21 cellular contexts compared by ENCODE assay signal in genomic region chr12:116766746-116767145, GRCh38.
"Had no signal": no experiment of that assay in that cellular context is flagged by ENCODE, and none has a peak within 500 bp of the region (broad histone marks: within the 10 kb centered on the region; RNA-seq: fewer than 3 reads in every experiment).

No MANE protein-coding gene starts in this region.

- H3K27ac ChIP-seq: epithelial cell of prostate, esophagus squamous epithelium, gastrocnemius medialis, heart right ventricle, left lung, lower lobe of right lung had no signal

- H3K4me1 ChIP-seq: esophagus squamous epithelium, gastrocnemius medialis, left lung, lower lobe of right lung had no signal

- H3K36me3 ChIP-seq: esophagus squamous epithelium, gastrocnemius medialis, heart right ventricle, left lung, lower lobe of right lung had no signal

- DNase-seq: cortex of kidney; effector CD8-positive, alpha-beta T cell; effector memory CD8-positive, alpha-beta T cell; endodermal cell; erythroblast; esophagus squamous epithelium; foreskin fibroblast; foreskin melanocyte; gastrocnemius medialis; glutamatergic neuron; head of caudate nucleus; heart right ventricle; hippocampal formation; left cardiac atrium; left lung; left ventricle myocardium superior; lower lobe of right lung; mesenchymal stem cell; mucosa of descending colon had no signal

- H3K9me3 ChIP-seq: esophagus squamous epithelium, gastrocnemius medialis, heart right ventricle, left lung, lower lobe of right lung, mucosa of descending colon had no signal

- H3K27me3 Mint-ChIP-seq: dendritic cell treated with granulocyte-macrophage colony-stimulating factor and Interleukin-4, amounts not matched to agents 40 ng/mL and 50 ng/mL, for 4 days; effector memory CD8-positive, alpha-beta T cell had no signal

- H3K27ac Mint-ChIP-seq: dendritic cell treated with granulocyte-macrophage colony-stimulating factor and Interleukin-4, amounts not matched to agents 40 ng/mL and 50 ng/mL, for 4 days; effector memory CD8-positive, alpha-beta T cell; endodermal cell had no signal

- H3K4me1 Mint-ChIP-seq: endodermal cell had no signal

- H3K9me3 Mint-ChIP-seq: dendritic cell treated with granulocyte-macrophage colony-stimulating factor and Interleukin-4, amounts not matched to agents 40 ng/mL and 50 ng/mL, for 4 days; effector memory CD8-positive, alpha-beta T cell; endodermal cell had no signal

- H3K4me3 Mint-ChIP-seq: dendritic cell treated with granulocyte-macrophage colony-stimulating factor and Interleukin-4, amounts not matched to agents 40 ng/mL and 50 ng/mL, for 4 days; effector memory CD8-positive, alpha-beta T cell; endodermal cell had no signal

- H3K27me3 ChIP-seq: esophagus squamous epithelium, gastrocnemius medialis, heart right ventricle, left lung had no signal

- H3K4me3 ChIP-seq: esophagus squamous epithelium, gastrocnemius medialis, heart right ventricle, left lung, lower lobe of right lung, mucosa of descending colon had no signal
